1 cellular context compared by ENCODE assay signal in genomic region chrX:125404667-125405160, GRCh38.
TF ChIP-seq lines count a peak whose summit lies in the region.

No MANE protein-coding gene starts in this region.

TF ChIP-seq in K562, 482 proteins besides CTCF, POLR2A, EP300 and RAD21 (continued from another document and continues in another):
- peak; percentile 23; the same call in 1 of the 2 replicates for TF ChIP-seq MGA (IDR thresholded peaks at IDR 0.05)
- no peak for TF ChIP-seq STAT5B (CRISPR knock-in tag; IDR thresholded peaks at IDR 0.05)
- TF ChIP-seq ZNF354B (CRISPR knock-in tag; IDR thresholded peaks at IDR 0.05): no peak
- no peak for TF ChIP-seq PTTG1 (tag; IDR thresholded peaks at IDR 0.05; ENCODE audit: low read depth)
- peak; percentile 65 for TF ChIP-seq L3MBTL2 (IDR thresholded peaks at IDR 0.05)
- TF ChIP-seq ZBTB17 (CRISPR knock-in tag; IDR thresholded peaks at IDR 0.05): no peak
- peak; percentile 64 for TF ChIP-seq ZFX (CRISPR knock-in tag; IDR thresholded peaks at IDR 0.05)
- no peak for TF ChIP-seq ERF (CRISPR knock-in tag; IDR thresholded peaks at IDR 0.05)
- no peak for TF ChIP-seq NUFIP1 (IDR thresholded peaks at IDR 0.05; ENCODE audit: partially characterized antibody)
- TF ChIP-seq HMG20B (CRISPR knock-in tag; IDR thresholded peaks at IDR 0.05): no peak
- no peak for TF ChIP-seq ZNF398 (CRISPR knock-in tag; IDR thresholded peaks at IDR 0.05)
- TF ChIP-seq FOXJ2 (tag; IDR thresholded peaks at IDR 0.05): no peak
- peak; percentile 41 for TF ChIP-seq TAF9B (IDR thresholded peaks at IDR 0.05; ENCODE audit: partially characterized antibody)
- no peak; the same call in 1 of the 2 replicates for TF ChIP-seq ZKSCAN8 (CRISPR knock-in tag; IDR thresholded peaks at IDR 0.05)
- no peak for TF ChIP-seq AFF4 (CRISPR knock-in tag; IDR thresholded peaks at IDR 0.05)
- TF ChIP-seq ARNT (IDR thresholded peaks at IDR 0.05): peak; percentile 87
- peak; percentile 75; the same call in 1 of the 2 replicates for TF ChIP-seq ZNF766 (CRISPR knock-in tag; conservative IDR thresholded peaks at IDR 0.05)
- TF ChIP-seq ETS1 (conservative IDR thresholded peaks at IDR 0.05; ENCODE audit: control insufficient read depth, low read depth, low read length): no peak
- TF ChIP-seq POLR2G (IDR thresholded peaks at IDR 0.05; ENCODE audit: low read depth, low read length): no peak
- TF ChIP-seq NFE2 (IDR thresholded peaks at IDR 0.05; ENCODE audit: low read depth): peak; percentile 65
- TF ChIP-seq NFIX (CRISPR knock-in tag; IDR thresholded peaks at IDR 0.05; ENCODE audit: low read depth): no peak
- peak; percentile 37 for TF ChIP-seq PRDM10 (IDR thresholded peaks at IDR 0.05; ENCODE audit: partially characterized antibody)
- no peak for TF ChIP-seq KDM5B (IDR thresholded peaks at IDR 0.05; ENCODE audit: insufficient replicate concordance, low read depth, low read length)
- TF ChIP-seq ZNF253 (CRISPR knock-in tag; conservative IDR thresholded peaks at IDR 0.05): no peak
- no peak for TF ChIP-seq RBM39 (optimal IDR thresholded peaks at IDR 0.05; ENCODE audit: low read depth, low read length)
- TF ChIP-seq GABPB1 (CRISPR knock-in tag; IDR thresholded peaks at IDR 0.05): no peak
- TF ChIP-seq POLR3G (IDR thresholded peaks at IDR 0.05; ENCODE audit: extremely low read depth, insufficient read length, insufficient replicate concordance): no peak
- TF ChIP-seq SNAPC5 (CRISPR knock-in tag; IDR thresholded peaks at IDR 0.05): no peak
- TF ChIP-seq MTA2 (IDR thresholded peaks at IDR 0.05; ENCODE audit: low read depth): peak; percentile 95
- TF ChIP-seq EP400 (IDR thresholded peaks at IDR 0.05): peak; percentile 35; the same call in 1 of the 2 replicates
- peak; percentile 92 for TF ChIP-seq CHAMP1 (IDR thresholded peaks at IDR 0.05)
- no peak for TF ChIP-seq E2F5 (CRISPR knock-in tag; IDR thresholded peaks at IDR 0.05)
